1 cellular context compared by ENCODE assay signal in the genomic region with DNA sequence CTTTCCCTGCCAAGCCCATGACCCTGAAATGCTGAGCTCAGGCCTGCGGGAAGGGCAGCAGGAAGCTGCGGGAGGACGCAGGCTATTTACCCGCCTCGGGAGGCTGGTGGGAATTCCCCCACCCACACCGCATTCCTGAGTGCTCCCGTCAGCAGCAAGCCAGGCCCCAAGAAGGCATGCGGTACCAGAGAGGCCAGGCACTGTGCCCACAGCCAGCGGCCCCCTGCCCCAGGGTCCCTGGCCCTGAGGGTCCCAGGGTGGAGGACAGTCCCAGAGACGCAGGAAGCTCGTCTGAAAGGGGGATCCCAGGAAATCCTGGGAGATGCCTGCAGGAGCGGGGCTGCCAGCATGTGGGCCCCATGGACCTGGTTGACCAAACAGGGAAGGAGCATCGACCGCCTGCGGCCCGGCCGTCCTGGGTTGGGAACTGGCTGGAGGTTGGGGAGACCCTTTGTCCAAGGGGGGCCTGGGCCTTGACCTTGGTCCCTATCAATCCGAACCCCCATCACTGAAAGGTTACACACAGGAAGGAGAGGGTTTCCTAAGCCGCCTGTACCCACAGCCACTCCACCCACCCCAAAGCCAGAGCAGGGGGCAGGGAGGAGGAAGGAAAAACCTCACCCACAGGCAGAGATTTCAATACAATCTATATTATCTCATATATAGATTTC.
TF ChIP-seq lines count a peak whose summit lies in the region.

No MANE protein-coding gene starts in this region.

TF ChIP-seq in HepG2, 621 proteins besides CTCF, POLR2A, EP300 and RAD21 (continued from another document and continues in another):
- TF ChIP-seq, protein P1, sequence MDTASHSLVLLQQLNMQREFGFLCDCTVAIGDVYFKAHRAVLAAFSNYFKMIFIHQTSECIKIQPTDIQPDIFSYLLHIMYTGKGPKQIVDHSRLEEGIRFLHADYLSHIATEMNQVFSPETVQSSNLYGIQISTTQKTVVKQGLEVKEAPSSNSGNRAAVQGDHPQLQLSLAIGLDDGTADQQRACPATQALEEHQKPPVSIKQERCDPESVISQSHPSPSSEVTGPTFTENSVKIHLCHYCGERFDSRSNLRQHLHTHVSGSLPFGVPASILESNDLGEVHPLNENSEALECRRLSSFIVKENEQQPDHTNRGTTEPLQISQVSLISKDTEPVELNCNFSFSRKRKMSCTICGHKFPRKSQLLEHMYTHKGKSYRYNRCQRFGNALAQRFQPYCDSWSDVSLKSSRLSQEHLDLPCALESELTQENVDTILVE (CRISPR knock-in tag; IDR thresholded peaks at IDR 0.05): no peak
- TF ChIP-seq FOSL2 (CRISPR knock-in tag; IDR thresholded peaks at IDR 0.05) (peak; percentile 91), ZNF143 (CRISPR knock-in tag; IDR thresholded peaks at IDR 0.05) (peak; percentile 54; the same call in 1 of the 2 replicates), SAP130 (CRISPR knock-in tag; IDR thresholded peaks at IDR 0.05; ENCODE audit: low read depth) (peak; percentile 76), ZNF512 (CRISPR knock-in tag; IDR thresholded peaks at IDR 0.05) (no peak), TP53 (CRISPR knock-in tag; conservative IDR thresholded peaks at IDR 0.05) (no peak), ZEB1 (IDR thresholded peaks at IDR 0.05; ENCODE audit: insufficient replicate concordance, low read depth) (no peak), ZNF766 (CRISPR knock-in tag; IDR thresholded peaks at IDR 0.05; ENCODE audit: borderline replicate concordance) (no peak), BORCS8-MEF2B (CRISPR knock-in tag; IDR thresholded peaks at IDR 0.05) (peak; percentile 79; the same call in 1 of the 2 replicates), ZUFSP (CRISPR knock-in tag; IDR thresholded peaks at IDR 0.05; ENCODE audit: borderline replicate concordance) (no peak), NCOA5 (CRISPR knock-in tag; IDR thresholded peaks at IDR 0.05) (no peak), FOXJ3 (CRISPR knock-in tag; IDR thresholded peaks at IDR 0.05; ENCODE audit: borderline replicate concordance) (peak; percentile 60; the same call in 1 of the 2 replicates), ZNF34 (CRISPR knock-in tag; IDR thresholded peaks at IDR 0.05; ENCODE audit: borderline replicate concordance) (no peak), ZNF280D (CRISPR knock-in tag; IDR thresholded peaks at IDR 0.05) (0 out of 2 replicates have a peak, but pooled peaks have one; percentile 61), JDP2 (CRISPR knock-in tag; IDR thresholded peaks at IDR 0.05; ENCODE audit: borderline replicate concordance) (no peak; the same call in 1 of the 2 replicates), ZNF138 (CRISPR knock-in tag; IDR thresholded peaks at IDR 0.05; ENCODE audit: low read depth) (no peak), SMYD3 (CRISPR knock-in tag; IDR thresholded peaks at IDR 0.05) (0 out of 2 replicates have a peak, but pooled peaks have one; percentile 47), ZNF616 (CRISPR knock-in tag; IDR thresholded peaks at IDR 0.05; ENCODE audit: low read depth) (0 out of 2 replicates have a peak, but pooled peaks have one; percentile 79), NONO (IDR thresholded peaks at IDR 0.05) (no peak), NONO (CRISPR knock-in tag; conservative IDR thresholded peaks at IDR 0.05) (peak; percentile 77), RBAK (CRISPR knock-in tag; IDR thresholded peaks at IDR 0.05) (no peak), GATA4 (IDR thresholded peaks at IDR 0.05; ENCODE audit: borderline replicate concordance, low read depth) (no peak), GFI1 (CRISPR knock-in tag; IDR thresholded peaks at IDR 0.05; ENCODE audit: borderline replicate concordance) (peak; percentile 17; the same call in 1 of the 2 replicates), ZNF776 (CRISPR knock-in tag; IDR thresholded peaks at IDR 0.05) (no peak), HOXD1 (CRISPR knock-in tag; IDR thresholded peaks at IDR 0.05) (no peak), LBX2 (CRISPR knock-in tag; IDR thresholded peaks at IDR 0.05; ENCODE audit: borderline replicate concordance) (no peak; the same call in 1 of the 2 replicates), ZSCAN20 (CRISPR knock-in tag; IDR thresholded peaks at IDR 0.05; ENCODE audit: borderline replicate concordance) (peak; percentile 40; the same call in 1 of the 2 replicates)
- TF ChIP-seq, protein P2, sequence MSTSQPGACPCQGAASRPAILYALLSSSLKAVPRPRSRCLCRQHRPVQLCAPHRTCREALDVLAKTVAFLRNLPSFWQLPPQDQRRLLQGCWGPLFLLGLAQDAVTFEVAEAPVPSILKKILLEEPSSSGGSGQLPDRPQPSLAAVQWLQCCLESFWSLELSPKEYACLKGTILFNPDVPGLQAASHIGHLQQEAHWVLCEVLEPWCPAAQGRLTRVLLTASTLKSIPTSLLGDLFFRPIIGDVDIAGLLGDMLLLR (CRISPR knock-in tag; IDR thresholded peaks at IDR 0.05): no peak
- TF ChIP-seq, protein P3, sequence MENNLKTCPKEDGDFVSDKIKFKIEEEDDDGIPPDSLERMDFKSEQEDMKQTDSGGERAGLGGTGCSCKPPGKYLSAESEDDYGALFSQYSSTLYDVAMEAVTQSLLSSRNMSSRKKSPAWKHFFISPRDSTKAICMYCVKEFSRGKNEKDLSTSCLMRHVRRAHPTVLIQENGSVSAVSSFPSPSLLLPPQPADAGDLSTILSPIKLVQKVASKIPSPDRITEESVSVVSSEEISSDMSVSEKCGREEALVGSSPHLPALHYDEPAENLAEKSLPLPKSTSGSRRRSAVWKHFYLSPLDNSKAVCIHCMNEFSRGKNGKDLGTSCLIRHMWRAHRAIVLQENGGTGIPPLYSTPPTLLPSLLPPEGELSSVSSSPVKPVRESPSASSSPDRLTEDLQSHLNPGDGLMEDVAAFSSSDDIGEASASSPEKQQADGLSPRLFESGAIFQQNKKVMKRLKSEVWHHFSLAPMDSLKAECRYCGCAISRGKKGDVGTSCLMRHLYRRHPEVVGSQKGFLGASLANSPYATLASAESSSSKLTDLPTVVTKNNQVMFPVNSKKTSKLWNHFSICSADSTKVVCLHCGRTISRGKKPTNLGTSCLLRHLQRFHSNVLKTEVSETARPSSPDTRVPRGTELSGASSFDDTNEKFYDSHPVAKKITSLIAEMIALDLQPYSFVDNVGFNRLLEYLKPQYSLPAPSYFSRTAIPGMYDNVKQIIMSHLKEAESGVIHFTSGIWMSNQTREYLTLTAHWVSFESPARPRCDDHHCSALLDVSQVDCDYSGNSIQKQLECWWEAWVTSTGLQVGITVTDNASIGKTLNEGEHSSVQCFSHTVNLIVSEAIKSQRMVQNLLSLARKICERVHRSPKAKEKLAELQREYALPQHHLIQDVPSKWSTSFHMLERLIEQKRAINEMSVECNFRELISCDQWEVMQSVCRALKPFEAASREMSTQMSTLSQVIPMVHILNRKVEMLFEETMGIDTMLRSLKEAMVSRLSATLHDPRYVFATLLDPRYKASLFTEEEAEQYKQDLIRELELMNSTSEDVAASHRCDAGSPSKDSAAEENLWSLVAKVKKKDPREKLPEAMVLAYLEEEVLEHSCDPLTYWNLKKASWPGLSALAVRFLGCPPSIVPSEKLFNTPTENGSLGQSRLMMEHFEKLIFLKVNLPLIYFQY (CRISPR knock-in tag; IDR thresholded peaks at IDR 0.05; ENCODE audit: borderline replicate concordance): peak; percentile 68; the same call in 1 of the 2 replicates
- TF ChIP-seq, protein P4, sequence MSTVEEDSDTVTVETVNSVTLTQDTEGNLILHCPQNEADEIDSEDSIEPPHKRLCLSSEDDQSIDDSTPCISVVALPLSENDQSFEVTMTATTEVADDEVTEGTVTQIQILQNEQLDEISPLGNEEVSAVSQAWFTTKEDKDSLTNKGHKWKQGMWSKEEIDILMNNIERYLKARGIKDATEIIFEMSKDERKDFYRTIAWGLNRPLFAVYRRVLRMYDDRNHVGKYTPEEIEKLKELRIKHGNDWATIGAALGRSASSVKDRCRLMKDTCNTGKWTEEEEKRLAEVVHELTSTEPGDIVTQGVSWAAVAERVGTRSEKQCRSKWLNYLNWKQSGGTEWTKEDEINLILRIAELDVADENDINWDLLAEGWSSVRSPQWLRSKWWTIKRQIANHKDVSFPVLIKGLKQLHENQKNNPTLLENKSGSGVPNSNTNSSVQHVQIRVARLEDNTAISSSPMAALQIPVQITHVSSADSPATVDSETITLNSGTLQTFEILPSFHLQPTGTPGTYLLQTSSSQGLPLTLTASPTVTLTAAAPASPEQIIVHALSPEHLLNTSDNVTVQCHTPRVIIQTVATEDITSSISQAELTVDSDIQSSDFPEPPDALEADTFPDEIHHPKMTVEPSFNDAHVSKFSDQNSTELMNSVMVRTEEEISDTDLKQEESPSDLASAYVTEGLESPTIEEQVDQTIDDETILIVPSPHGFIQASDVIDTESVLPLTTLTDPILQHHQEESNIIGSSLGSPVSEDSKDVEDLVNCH (CRISPR knock-in tag; IDR thresholded peaks at IDR 0.05): no peak
- TF ChIP-seq, protein P5, sequence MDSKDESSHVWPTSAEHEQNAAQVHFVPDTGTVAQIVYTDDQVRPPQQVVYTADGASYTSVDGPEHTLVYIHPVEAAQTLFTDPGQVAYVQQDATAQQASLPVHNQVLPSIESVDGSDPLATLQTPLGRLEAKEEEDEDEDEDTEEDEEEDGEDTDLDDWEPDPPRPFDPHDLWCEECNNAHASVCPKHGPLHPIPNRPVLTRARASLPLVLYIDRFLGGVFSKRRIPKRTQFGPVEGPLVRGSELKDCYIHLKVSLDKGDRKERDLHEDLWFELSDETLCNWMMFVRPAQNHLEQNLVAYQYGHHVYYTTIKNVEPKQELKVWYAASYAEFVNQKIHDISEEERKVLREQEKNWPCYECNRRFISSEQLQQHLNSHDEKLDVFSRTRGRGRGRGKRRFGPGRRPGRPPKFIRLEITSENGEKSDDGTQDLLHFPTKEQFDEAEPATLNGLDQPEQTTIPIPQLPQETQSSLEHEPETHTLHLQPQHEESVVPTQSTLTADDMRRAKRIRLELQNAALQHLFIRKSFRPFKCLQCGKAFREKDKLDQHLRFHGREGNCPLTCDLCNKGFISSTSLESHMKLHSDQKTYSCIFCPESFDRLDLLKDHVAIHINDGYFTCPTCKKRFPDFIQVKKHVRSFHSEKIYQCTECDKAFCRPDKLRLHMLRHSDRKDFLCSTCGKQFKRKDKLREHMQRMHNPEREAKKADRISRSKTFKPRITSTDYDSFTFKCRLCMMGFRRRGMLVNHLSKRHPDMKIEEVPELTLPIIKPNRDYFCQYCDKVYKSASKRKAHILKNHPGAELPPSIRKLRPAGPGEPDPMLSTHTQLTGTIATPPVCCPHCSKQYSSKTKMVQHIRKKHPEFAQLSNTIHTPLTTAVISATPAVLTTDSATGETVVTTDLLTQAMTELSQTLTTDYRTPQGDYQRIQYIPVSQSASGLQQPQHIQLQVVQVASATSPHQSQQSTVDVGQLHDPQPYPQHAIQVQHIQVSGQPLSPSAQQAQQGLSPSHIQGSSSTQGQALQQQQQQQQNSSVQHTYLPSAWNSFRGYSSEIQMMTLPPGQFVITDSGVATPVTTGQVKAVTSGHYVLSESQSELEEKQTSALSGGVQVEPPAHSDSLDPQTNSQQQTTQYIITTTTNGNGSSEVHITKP (CRISPR knock-in tag; IDR thresholded peaks at IDR 0.05; ENCODE audit: low read depth): peak; percentile 56; the same call in 1 of the 2 replicates
